20 cellular contexts compared by ENCODE assay signal in the genomic region with DNA sequence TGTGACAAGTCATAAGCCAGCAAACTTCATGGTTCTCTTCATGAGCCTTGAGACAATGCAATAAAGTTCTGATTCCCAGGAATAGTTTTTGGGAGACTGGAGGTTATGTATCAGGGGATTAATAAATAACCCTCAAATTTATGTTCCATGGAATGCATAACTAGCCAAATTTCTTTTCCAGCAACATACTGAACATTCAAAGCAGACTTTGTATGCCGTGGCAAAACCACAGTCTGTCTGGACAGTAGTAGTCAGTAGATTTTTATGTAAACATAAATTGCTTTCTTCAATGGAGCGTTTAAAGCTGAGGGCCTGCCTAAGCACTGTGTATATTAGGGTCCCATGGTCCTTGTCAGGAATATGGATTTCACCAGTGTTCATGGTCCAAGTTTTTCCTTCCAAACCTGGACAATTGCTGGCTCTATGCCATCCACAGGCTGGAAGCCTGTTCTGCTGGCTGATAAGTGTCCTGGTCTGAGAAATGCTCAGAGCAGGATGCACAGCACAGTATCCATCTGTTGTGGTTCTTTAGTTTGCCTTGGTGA.
A peak's percentile ranks its signal among the peaks of the same experiment; 100 is the strongest.
DNase-seq lines count a peak whose midpoint lies in the region; ATAC-seq, FAIRE-seq and TF ChIP-seq lines count a peak whose summit lies in the region.
"Had no signal": no experiment of that assay in that cellular context is flagged by ENCODE, and none has a peak within 500 bp of the region (broad histone marks: within the 10 kb centered on the region; RNA-seq: fewer than 3 reads in every experiment).

No MANE protein-coding gene starts in this region.

- no peak overlapping the region for H3K4me3 ChIP-seq in fibroblast of mammary gland (ENCODE audit: control insufficient read depth, low read depth, low read length)
- H3K4me3 ChIP-seq: A549, breast epithelium, MG63 had no signal

- no peak for FAIRE-seq in urothelium cell line (lab: Jason Lieb, UNC)
- FAIRE-seq: A549, GM12891 had no signal

- intact Hi-C loops in sciatic nerve (cut with DNase I) = loop anchor here (5.0 kb wide), 1 partner anchor 1567 kb away; no protein-coding TSS in a partner anchor

- DNase-seq in NCI-H2029 (lab: John Stamatoyannopoulos, UW) (peak; percentile 10), NCI-H2029 treated with DMSO at 0.1 percent for 48 hours (lab: John Stamatoyannopoulos, UW) (no peak), NCI-H69 (lab: John Stamatoyannopoulos, UW) (peak; percentile 59), fibroblast of mammary gland (ENCODE audit: low read depth) (peak; percentile 34), sciatic nerve (ENCODE audit: low spot score) (no peak), nucleus accumbens (lab: John Stamatoyannopoulos, UW) (no peak), urothelium cell line (ENCODE audit: low spot score) (no peak)
- DNase-seq: activated CD4-positive, alpha-beta T cell treated with anti-CD3 and anti-CD28 coated beads for 48 hours; activated naive CD4-positive, alpha-beta T cell treated with anti-CD3 and anti-CD28 coated beads for 36 hours; CD4-positive, alpha-beta T cell; effector memory CD4-positive, alpha-beta T cell; foreskin keratinocyte; mesendoderm; MG63; SHP77 treated with DMSO at 0.1 percent for 48 hours; stimulated activated CD4-positive, alpha-beta T cell treated with anti-CD3 and anti-CD28 coated beads, Interleukin-4, amount 100 ng/mL, for 4 hours had no signal

- ATAC-seq in sciatic nerve (peak; percentile 27), HG02840 (IDR thresholded peaks at IDR 0.05; ENCODE audit: low FRiP score, unreplicated experiment) (no peak)
- ATAC-seq: A549, foreskin keratinocyte had no signal

- TF ChIP-seq CTCF in fibroblast of mammary gland (conservative IDR thresholded peaks at IDR 0.05; ENCODE audit: control insufficient read depth, insufficient read depth, low read depth, low read length) = no peak

Comparison
In these comparisons a context has a peak if more than half of its experiments do, and no peak if none do; other contexts are left out.
1. DNase-seq: peak in NCI-H2029 (single experiment), NCI-H69 (single experiment) and fibroblast of mammary gland (single experiment); none in NCI-H2029 treated with DMSO at 0.1 percent for 48 hours (single experiment), sciatic nerve (single experiment), nucleus accumbens (0 of 56) and urothelium cell line (single experiment).